In genomic region chr5:5340206-5340729, GRCh38 we compare ENCODE assay signal across 9 cellular contexts.
A peak's percentile ranks its signal among the peaks of the same experiment; 100 is the strongest.
DNase-seq lines count a peak whose midpoint lies in the region; ATAC-seq lines count a peak whose summit lies in the region.
"Had no signal": no experiment of that assay in that cellular context is flagged by ENCODE, and none has a peak within 500 bp of the region (broad histone marks: within the 10 kb centered on the region; RNA-seq: fewer than 3 reads in every experiment).

No MANE protein-coding gene starts in this region.

- CTCF ChIA-PET in activated CD4-positive, alpha-beta memory T cell treated with anti-CD3 and anti-CD28 coated beads, Interleukin-2, amount 10 ng/mL, durations not matched to agents 7 days and 5 days (lab: Charles Lee): no interaction called here

- H3K36me3 Mint-ChIP-seq in activated CD4-positive, alpha-beta memory T cell treated with anti-CD3 and anti-CD28 coated beads, Interleukin-2, amount 10 ng/mL, durations not matched to agents 7 days and 5 days (ENCODE audit: low read depth): no peaks in the 10 kb centered on the region

- no peaks in the 10 kb centered on the region for H3K9me3 Mint-ChIP-seq in activated CD4-positive, alpha-beta memory T cell treated with anti-CD3 and anti-CD28 coated beads, Interleukin-2, amount 10 ng/mL, durations not matched to agents 7 days and 5 days

- DNase-seq in ELF-1 (ENCODE audit: low read depth, low spot score) (peak; percentile 92), SK-N-DZ (ENCODE audit: low spot score) (peak; percentile 99), glomerular visceral epithelial cell (ENCODE audit: extremely low spot score) (peak; percentile 94), putamen (ENCODE audit: low spot score) (peak; percentile 11), left lobe of liver (ENCODE audit: low spot score) (no peak), KG1 (lab: John Stamatoyannopoulos, UW) (no peak)
- DNase-seq in activated CD4-positive, alpha-beta memory T cell treated with anti-CD3 and anti-CD28 coated beads, Interleukin-2, amount 10 ng/mL, durations not matched to agents 7 days and 5 days: no peak
- DNase-seq in activated CD4-positive, alpha-beta T cell treated with anti-CD3 and anti-CD28 coated beads for 4 hours: no peak
- DNase-seq: activated T-cell treated with anti-CD3 and anti-CD28 coated beads, Interleukin-2, amount 50 U/mL, for 72 hours had no signal

- ATAC-seq in left lobe of liver: no peak
- ATAC-seq: activated T-cell treated with anti-CD3 and anti-CD28 coated beads, Interleukin-2, amount 50 U/mL, for 72 hours had no signal

- POLR2A ChIA-PET in activated CD4-positive, alpha-beta memory T cell treated with anti-CD3 and anti-CD28 coated beads, Interleukin-2, amount 10 ng/mL, durations not matched to agents 7 days and 5 days (lab: Charles Lee): no interaction called here

- H3K4me3 Mint-ChIP-seq in activated CD4-positive, alpha-beta memory T cell treated with anti-CD3 and anti-CD28 coated beads, Interleukin-2, amount 10 ng/mL, durations not matched to agents 7 days and 5 days: no peak overlapping the region
- H3K4me3 Mint-ChIP-seq: activated T-cell treated with anti-CD3 and anti-CD28 coated beads, Interleukin-2, amount 50 U/mL, for 72 hours had no signal

- H3K27me3 Mint-ChIP-seq in activated CD4-positive, alpha-beta memory T cell treated with anti-CD3 and anti-CD28 coated beads, Interleukin-2, amount 10 ng/mL, durations not matched to agents 7 days and 5 days: no peaks in the 10 kb centered on the region

- no peak overlapping the region for H3K27ac Mint-ChIP-seq in activated CD4-positive, alpha-beta memory T cell treated with anti-CD3 and anti-CD28 coated beads, Interleukin-2, amount 10 ng/mL, durations not matched to agents 7 days and 5 days
- H3K27ac Mint-ChIP-seq: activated T-cell treated with anti-CD3 and anti-CD28 coated beads, Interleukin-2, amount 50 U/mL, for 72 hours had no signal

- no peaks in the 10 kb centered on the region for H3K4me1 Mint-ChIP-seq in activated CD4-positive, alpha-beta memory T cell treated with anti-CD3 and anti-CD28 coated beads, Interleukin-2, amount 10 ng/mL, durations not matched to agents 7 days and 5 days

Comparison
In these comparisons a context has a peak if more than half of its experiments do, and no peak if none do; other contexts are left out.
1. DNase-seq: peak in ELF-1 (single experiment), SK-N-DZ (single experiment), glomerular visceral epithelial cell (single experiment) and putamen (single experiment); none in activated CD4-positive, alpha-beta memory T cell treated with anti-CD3 and anti-CD28 coated beads, Interleukin-2, amount 10 ng/mL, durations not matched to agents 7 days and 5 days (single experiment), left lobe of liver (single experiment), activated CD4-positive, alpha-beta T cell treated with anti-CD3 and anti-CD28 coated beads for 4 hours (0 of 2) and KG1 (single experiment).